Comparison of ENCODE assay signal across 17 cellular contexts in genomic region chr7:51142741-51143390, GRCh38.
DNase-seq lines count a peak whose midpoint lies in the region; ATAC-seq lines count a peak whose summit lies in the region.
"Had no signal": no experiment of that assay in that cellular context is flagged by ENCODE, and none has a peak within 500 bp of the region (broad histone marks: within the 10 kb centered on the region; RNA-seq: fewer than 3 reads in every experiment).

No MANE protein-coding gene starts in this region.

- H3K36me3 ChIP-seq in BLaER1 treated with 17β-estradiol and CSF1 and Interleukin-3, amounts not matched to agents 10 nM and 100 nM = peaks cover 0 to 19% (median 7%) of the 10 kb centered on the region in 11 experiments; a peak in 8 of 22 replicates
- H3K36me3 ChIP-seq: SJCRH30 had no signal

- H3K27me3 ChIP-seq in BLaER1 treated with 17β-estradiol and CSF1 and Interleukin-3, amounts not matched to agents 10 nM and 100 nM = no peaks in the 10 kb centered on the region
- no peaks in the 10 kb centered on the region for H3K27me3 ChIP-seq in layer of hippocampus (ENCODE audit: control insufficient read depth, insufficient read depth, low read length)

- H3K27ac ChIP-seq in BLaER1 treated with 17β-estradiol and CSF1 and Interleukin-3, amounts not matched to agents 10 nM and 100 nM = peak overlapping the region in 3 of 11 experiments; percentile 6 to 51 (median 6); a peak in 2 of 22 replicates
- H3K27ac ChIP-seq in layer of hippocampus (ENCODE audit: low read depth, low read length) (peak overlapping the region; percentile 8), substantia nigra (ENCODE audit: low read depth, low read length, poor library complexity, severe bottlenecking) (peak overlapping the region; percentile 24)
- H3K27ac ChIP-seq: SJCRH30 had no signal

- ATAC-seq in HG03196 (IDR thresholded peaks at IDR 0.05; ENCODE audit: unreplicated experiment) (no peak), HG02852 (IDR thresholded peaks at IDR 0.05; ENCODE audit: unreplicated experiment) (no peak)
- ATAC-seq: PC-3 had no signal

- H3K4me1 ChIP-seq in BLaER1 treated with 17β-estradiol and CSF1 and Interleukin-3, amounts not matched to agents 10 nM and 100 nM = peaks cover 34 to 78% (median 71%) of the 10 kb centered on the region in 10 experiments
- H3K4me1 ChIP-seq: SJCRH30 had no signal

- peaks cover 22 to 29% (median 27%) of the 10 kb centered on the region in 11 experiments for H3K9me3 ChIP-seq in BLaER1 treated with 17β-estradiol and CSF1 and Interleukin-3, amounts not matched to agents 10 nM and 100 nM (replicated peaks in 1 of 11)
- H3K9me3 ChIP-seq: SJCRH30 had no signal

- peak overlapping the region; percentile 17 to 88 (median 74); a peak in 21 of 22 replicates for H3K4me2 ChIP-seq in BLaER1 treated with 17β-estradiol and CSF1 and Interleukin-3, amounts not matched to agents 10 nM and 100 nM

- H4K20me1 ChIP-seq in BLaER1 treated with 17β-estradiol and CSF1 and Interleukin-3, amounts not matched to agents 10 nM and 100 nM = no peaks in the 10 kb centered on the region

- H3K4me3 ChIP-seq in BLaER1 treated with 17β-estradiol and CSF1 and Interleukin-3, amounts not matched to agents 10 nM and 100 nM = no peak overlapping the region
- H3K4me3 ChIP-seq: SJCRH30 had no signal

- DNase-seq in RPMI7951 (ENCODE audit: low read depth) = peak; percentile 71
- DNase-seq in substantia nigra (lab: John Stamatoyannopoulos, UW) = no peak
- no peak for DNase-seq in CD1c-positive myeloid dendritic cell (ENCODE audit: extremely low spot score)
- DNase-seq: CD4-positive, alpha-beta memory T cell; DMS79 treated with DMSO at 0.1 percent for 48 hours; HCEC 1CT; KBM-7; NCI-H1417 treated with DMSO at 0.1 percent for 48 hours; NCI-H2029 treated with DMSO at 0.1 percent for 48 hours; NCI-H2171 treated with DMSO at 0.1 percent for 48 hours; NCI-H774; PC-3; SJCRH30 had no signal

- peak overlapping the region in 2 of 11 experiments; percentile 6 to 29; a peak in 3 of 22 replicates for H3K9ac ChIP-seq in BLaER1 treated with 17β-estradiol and CSF1 and Interleukin-3, amounts not matched to agents 10 nM and 100 nM
